In the genomic region with DNA sequence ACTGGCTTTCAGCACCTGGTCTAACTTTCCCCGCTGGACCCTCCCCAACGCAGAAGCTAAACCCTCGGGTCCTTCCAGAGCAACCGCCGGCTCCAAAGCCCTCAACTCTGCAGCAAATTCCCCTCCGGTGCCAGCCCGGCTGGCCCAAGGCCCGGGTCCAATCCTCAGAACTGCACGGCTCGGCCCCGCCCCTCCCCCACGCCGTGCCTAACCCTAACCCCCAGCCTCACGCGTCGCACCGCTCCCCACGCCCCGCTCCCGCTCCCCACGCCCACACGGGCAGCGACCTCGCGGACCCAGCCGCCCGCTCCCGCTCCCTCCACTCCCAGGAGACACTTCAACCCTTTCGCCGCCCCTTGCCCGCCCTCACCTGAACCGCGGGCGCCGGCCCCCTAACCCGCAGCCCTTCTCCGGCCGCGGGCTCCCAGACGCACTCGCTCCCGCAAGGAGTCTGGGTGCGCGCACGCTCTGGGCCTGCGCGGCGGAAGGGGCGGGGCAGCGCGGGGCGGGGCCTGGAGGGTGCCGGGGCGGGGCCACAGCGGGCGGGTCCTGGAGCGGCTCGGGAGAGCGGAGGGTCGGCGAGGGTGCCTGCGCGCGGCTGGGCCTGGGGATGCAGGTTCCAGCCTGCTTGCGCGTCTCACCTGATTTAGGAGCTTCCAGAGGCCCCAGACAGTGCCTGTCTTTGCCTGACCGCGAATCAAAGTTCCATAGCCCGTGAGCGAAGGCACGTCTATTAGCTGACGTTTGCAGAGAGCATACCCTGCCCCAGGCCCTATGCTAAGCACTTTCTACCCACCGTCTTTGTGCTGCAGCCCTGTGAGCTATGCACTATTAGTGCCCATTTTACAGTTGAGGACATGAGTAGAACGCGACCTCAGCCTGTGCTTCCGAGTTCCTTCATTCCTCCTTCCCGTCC, we compare ENCODE assay signal across 8 cellular contexts. TPM values are rescaled to one million over a fixed set of nuclear protein-coding genes. Genes with fewer than 3 reads are reported as not detected.
A peak's percentile ranks its signal among the peaks of the same experiment; 100 is the strongest.
DNase-seq lines count a peak whose midpoint lies in the region; ATAC-seq and TF ChIP-seq lines count a peak whose summit lies in the region.

A gene (minus strand): TSS at position 453 of the 916 bp plus-strand sequence. CDS start 2,729 bp downstream, outside the sequence.

- H3K4me1 ChIP-seq in right atrium auricular region (peaks cover 0 to 12% of the 10 kb centered on the region in 2 donors), uterus (peaks cover 0 to 6% of the 10 kb centered on the region in 2 donors)

- intact Hi-C loops in uterus (cut with DNase I; ENCODE audit: low total_unique reads): no loop called here

- peak; percentile 94 for ATAC-seq in HG02763 (IDR thresholded peaks at IDR 0.05; ENCODE audit: unreplicated experiment)

- no peak for TF ChIP-seq CTCF in GM13976 (IDR thresholded peaks at IDR 0.05; ENCODE audit: borderline replicate concordance, control extremely low read depth, extremely low read depth, insufficient read depth, missing control alignments)
- peak in 1 of 2 donors; percentile 12 for TF ChIP-seq CTCF in right atrium auricular region (IDR thresholded peaks at IDR 0.05)
- peak in 2 of 4 experiments; percentile 26 to 27 for TF ChIP-seq CTCF in uterus (IDR thresholded peaks at IDR 0.05)

- H3K27me3 ChIP-seq in right atrium auricular region (no peaks in the 10 kb centered on the region), uterus (no peaks in the 10 kb centered on the region)

- H3K9me3 ChIP-seq in right atrium auricular region (no peaks in the 10 kb centered on the region), uterus (no peaks in the 10 kb centered on the region)

- peak within 1 kb of the TSS; percentile 76 to 87 for H3K27ac ChIP-seq in right atrium auricular region
- peak within 1 kb of the TSS; percentile 53 to 83 for H3K27ac ChIP-seq in uterus

- H3K36me3 ChIP-seq in right atrium auricular region: peaks cover 21% of the 10 kb centered on the region
- no peaks in the 10 kb centered on the region for H3K36me3 ChIP-seq in uterus

- in situ Hi-C loops in GM13976 (cut with MboI; ENCODE audit: low sequenced_read_pairs, unreplicated experiment): no loop called here

- DNase-seq in GM13976 (ENCODE audit: low spot score): peak; percentile 99
- peak; percentile 81 for DNase-seq in NCI-H1417 treated with DMSO at 0.1 percent for 48 hours (lab: John Stamatoyannopoulos, UW)
- DNase-seq in T-helper 2 cell: peak; percentile 73 to 88 (median 81)
- DNase-seq in anterior cingulate cortex (lab: John Stamatoyannopoulos, UW): peak in 57 of 58 donors; percentile 29 to 92 (median 77)
- DNase-seq in right atrium auricular region (ENCODE audit: low spot score): peak; percentile 71
- DNase-seq in putamen (ENCODE audit: low spot score): peak; percentile 83
- DNase-seq in uterus: peak; percentile 83 to 89

- TF ChIP-seq POLR2A in uterus (IDR thresholded peaks at IDR 0.05): peak; percentile 28 to 64

- H3K4me3 ChIP-seq in right atrium auricular region: peak within 1 kb of the TSS; percentile 93 to 99
- H3K4me3 ChIP-seq in uterus: peak within 1 kb of the TSS; percentile 46 to 90

RNA-seq across cellular contexts. Expression of the gene that starts here (rescaled TPM):
- total RNA-seq in right atrium auricular region (10 to 100 TPM; 12.3 to 16.2 TPM), uterus (10 to 100 TPM in 3 of 4 donors, 1 to 10 TPM in 1; 8.8 to 59.6 (median 34.6) TPM)

Comparison
In these comparisons a context has a peak if more than half of its experiments do, and no peak if none do; other contexts are left out.
1. Peak in every context shown above with its lines: DNase-seq, ATAC-seq, H3K4me3 ChIP-seq and H3K27ac ChIP-seq.